Comparison of ENCODE assay signal across 8 cellular contexts in the genomic region with DNA sequence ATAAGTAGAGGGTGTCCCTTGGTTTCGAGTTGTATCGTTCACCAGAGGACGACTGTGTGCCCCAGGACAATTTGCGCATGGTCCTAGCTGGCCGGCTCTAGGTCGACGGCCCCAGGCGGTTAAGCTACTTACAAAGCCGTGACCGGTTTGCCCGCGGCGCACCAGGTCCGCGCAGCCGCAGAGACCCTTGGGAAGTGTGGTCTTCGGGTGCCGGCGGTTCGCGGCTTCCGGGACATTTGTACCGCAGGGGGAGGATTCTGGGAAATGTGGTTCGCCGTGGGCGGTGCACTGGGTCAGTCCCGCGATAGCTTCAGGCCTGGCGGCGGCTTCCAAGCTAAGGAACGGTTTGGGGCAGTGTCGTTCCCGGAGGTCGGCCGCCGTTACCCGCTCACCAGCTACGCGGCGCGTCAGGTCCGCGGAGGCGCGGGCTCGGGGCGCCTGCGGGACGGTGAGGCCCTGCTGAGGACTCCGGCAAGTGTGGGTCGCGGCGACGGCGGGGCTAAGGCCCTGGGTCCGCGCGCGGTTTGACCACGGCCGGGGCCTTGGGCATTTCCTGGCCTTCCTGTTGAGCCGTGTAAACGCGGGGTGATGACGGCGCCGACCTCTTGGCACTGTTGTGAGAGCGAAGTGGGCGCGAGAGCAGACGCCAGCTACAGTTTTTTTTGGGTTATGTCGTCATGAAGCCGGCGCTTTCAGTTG. TPM values are rescaled to one million over a fixed set of nuclear protein-coding genes. Genes with fewer than 3 reads are reported as not detected.
A peak's percentile ranks its signal among the peaks of the same experiment; 100 is the strongest.
DNase-seq lines count a peak whose midpoint lies in the region; ATAC-seq, FAIRE-seq and TF ChIP-seq lines count a peak whose summit lies in the region.

Gene ZNF302 (plus strand): TSS at position 293 of the 699 bp plus-strand sequence. CDS start 1,127 bp downstream, outside the sequence.

- no peaks in the 10 kb centered on the region for H4K20me1 ChIP-seq in keratinocyte (ENCODE audit: control insufficient read depth, extremely low read depth, insufficient read depth, low read length)

- dilution Hi-C loops in keratinocyte (cut with MboI; ENCODE audit: extremely low pct_ligation_motif_present, low sequenced_read_pairs) = no loop called here

- peak within 1 kb of the TSS; percentile 51 for H3K4me3 ChIP-seq in AG09309 (ENCODE audit: control insufficient read depth, low read depth, low read length)
- peak within 1 kb of the TSS; percentile 85 to 89 (median 87) for H3K4me3 ChIP-seq in keratinocyte (ENCODE audit: control insufficient read depth in 2 of 3, extremely low read depth in 1 of 3, insufficient read depth in 2 of 3, low read depth in 1 of 3, low read length in 3 of 3)

- peak within 1 kb of the TSS; percentile 93 for H3K4me2 ChIP-seq in keratinocyte (ENCODE audit: control insufficient read depth, extremely low read depth, insufficient read depth, low read depth, low read length)

- no peak for TF ChIP-seq CTCF in AG09309 (IDR thresholded peaks at IDR 0.05; ENCODE audit: control insufficient read depth, insufficient read depth, low read depth, low read length, missing control alignments)
- no peak for TF ChIP-seq CTCF in keratinocyte (optimal IDR thresholded peaks at IDR 0.05 in 1 of 3, IDR thresholded peaks at IDR 0.05 in 1 of 3, conservative IDR thresholded peaks at IDR 0.05 in 1 of 3; ENCODE audit: extremely low read depth in 1 of 3, insufficient read depth in 2 of 3, low read length in 3 of 3)

- peaks cover 9% of the 10 kb centered on the region for H3K4me1 ChIP-seq in keratinocyte (ENCODE audit: control insufficient read depth, extremely low read depth, insufficient read depth, low read length)

- H3K9me3 ChIP-seq in keratinocyte (ENCODE audit: control insufficient read depth, low read depth, low read length) = peaks cover 5% of the 10 kb centered on the region

- H3K9ac ChIP-seq in keratinocyte (ENCODE audit: control insufficient read depth, extremely low read depth, insufficient read depth, low read length) = peak within 1 kb of the TSS; percentile 92

- peak within 1 kb of the TSS; percentile 99 for H2AFZ ChIP-seq in keratinocyte (ENCODE audit: control insufficient read depth, low read length)

- ATAC-seq in GM19023 (IDR thresholded peaks at IDR 0.05; ENCODE audit: unreplicated experiment) = peak; percentile 90
- peak; percentile 90 for ATAC-seq in HG03280 (IDR thresholded peaks at IDR 0.05; ENCODE audit: unreplicated experiment)

- peaks cover 14% of the 10 kb centered on the region for H3K79me2 ChIP-seq in keratinocyte (ENCODE audit: control insufficient read depth, insufficient read depth, low read length)

- FAIRE-seq in keratinocyte (lab: Jason Lieb, UNC) = no peak

- no peaks in the 10 kb centered on the region for H3K9me1 ChIP-seq in keratinocyte (ENCODE audit: control insufficient read depth, extremely low read depth, insufficient read depth, low read length)

- H3K27ac ChIP-seq in keratinocyte (ENCODE audit: control insufficient read depth, insufficient read depth, low read length) = peak within 1 kb of the TSS; percentile 93

- no peaks in the 10 kb centered on the region for H3K27me3 ChIP-seq in keratinocyte (ENCODE audit: control insufficient read depth, extremely low read depth, insufficient read depth, low read length)

- peaks cover 5 to 18% of the 10 kb centered on the region in 2 experiments for H3K36me3 ChIP-seq in keratinocyte (ENCODE audit: control insufficient read depth in 2 of 2, extremely low read depth in 1 of 2, insufficient read depth in 2 of 2, low read length in 2 of 2)

- DNase-seq in AG09309 (ENCODE audit: low read depth) (peak; percentile 90), NCI-H446 (lab: John Stamatoyannopoulos, UW) (peak; percentile 93 to 98), cerebellum (ENCODE audit: low spot score) (peak; percentile 92), keratinocyte (ENCODE audit: low read depth, low spot score) (peak; percentile 50)
- DNase-seq in activated CD4-positive, alpha-beta T cell treated with anti-CD3 and anti-CD28 coated beads for 1 hour = peak; percentile 91
- peak; percentile 94 to 95 for DNase-seq in stimulated activated CD4-positive, alpha-beta T cell treated with anti-CD3 and anti-CD28 coated beads, Interleukin-15, amount 100 ng/mL, for 48 hours (ENCODE audit: low read depth in 2 of 2)

RNA-seq across cellular contexts. Expression of gene ZNF302, which starts in this region (rescaled TPM):
- 62.4 TPM for total RNA-seq in cerebellum
- 6.4 to 14.1 TPM (median 13.4 TPM) in 3 replicates for polyA plus RNA-seq in keratinocyte
- 2.5 TPM for polyA plus RNA-seq in keratinocyte (2011; ENCODE audit: low read depth)
- polyA plus RNA-seq in keratinocyte (2011; cell fraction: cytosol; rRNA removed) = 3.1 and 5.8 TPM in 2 replicates
- polyA plus RNA-seq in keratinocyte (2011; cell fraction: nucleus; rRNA removed) = 31.5 and 41.6 TPM in 2 replicates
- 6.2 and 9.3 TPM in 2 replicates for polyA plus RNA-seq in keratinocyte (2012; ENCODE audit: low replicate concordance)
- polyA minus RNA-seq in keratinocyte = 1.3 to 10.2 TPM (median 8.6 TPM) in 3 replicates
- 3.1 TPM for polyA minus RNA-seq in keratinocyte (2011; cell fraction: cytosol; rRNA and poly(A)+ RNA removed)
- 7.7 and 9.4 TPM in 2 replicates for polyA minus RNA-seq in keratinocyte (2011; cell fraction: nucleus; rRNA and poly(A)+ RNA removed)

Comparison
In these comparisons a context has a peak if more than half of its experiments do, and no peak if none do; other contexts are left out.
1. Peak in every context shown above with its lines: DNase-seq, ATAC-seq, H3K4me3 ChIP-seq and H3K27ac ChIP-seq.